Comparison of ENCODE assay signal across 1 cellular context in the genomic region with DNA sequence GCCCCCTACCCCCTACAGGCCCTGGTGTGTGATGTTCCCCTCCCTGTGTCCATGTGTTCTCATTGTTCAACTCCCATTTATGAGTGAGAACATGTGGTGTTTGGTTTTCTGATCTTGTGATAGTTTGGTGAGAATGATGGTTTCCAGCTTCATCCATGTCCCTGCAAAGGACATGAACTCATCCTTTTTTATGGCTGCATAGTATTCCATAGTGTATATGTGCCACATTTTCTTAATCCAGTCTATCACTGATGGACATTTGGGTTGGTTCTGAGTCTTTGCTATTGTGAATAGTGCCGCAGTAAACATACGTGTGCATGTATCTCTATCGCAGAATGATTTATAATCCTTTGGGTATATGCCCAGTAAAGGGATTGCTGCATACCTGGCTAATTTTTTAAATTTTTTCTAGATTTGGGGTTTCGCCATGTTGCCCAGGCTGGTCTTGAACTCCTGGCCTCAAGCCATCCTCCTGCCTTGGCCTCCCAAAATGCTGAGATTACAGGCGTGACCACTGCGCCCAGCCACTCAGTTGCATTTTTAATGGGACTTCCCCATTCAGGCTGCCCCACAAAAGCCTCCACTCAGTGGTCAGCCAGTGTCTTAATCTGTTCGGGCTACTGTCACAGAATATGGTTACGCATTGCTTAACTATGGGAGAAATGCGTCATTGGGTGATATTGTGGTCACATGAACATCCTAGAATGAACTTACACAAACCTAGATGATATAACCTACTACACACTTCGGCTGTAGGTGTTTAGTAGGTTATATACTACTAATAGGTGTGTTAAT.
TF ChIP-seq lines count a peak whose summit lies in the region.

No MANE protein-coding gene starts in this region.

TF ChIP-seq in K562, 482 proteins besides CTCF, POLR2A, EP300 and RAD21:
- peak; percentile 38 for TF ChIP-seq ZNF146 (CRISPR knock-in tag; IDR thresholded peaks at IDR 0.05; ENCODE audit: unreplicated experiment)
TF ChIP-seq in K562: peak in this region for 1; not testable (repeated sequence) for 481.
